1 cellular context compared by ENCODE assay signal in genomic region chr1:153962088-153963029, GRCh38.
TF ChIP-seq lines count a peak whose summit lies in the region.

No MANE protein-coding gene starts in this region.

TF ChIP-seq in K562, 482 proteins besides CTCF, POLR2A, EP300 and RAD21:
- TF ChIP-seq FOSL1 (tag; conservative IDR thresholded peaks at IDR 0.05): peak; percentile 88
- TF ChIP-seq GATA2 (CRISPR knock-in tag; IDR thresholded peaks at IDR 0.05): no peak
- TF ChIP-seq DLX4 (CRISPR knock-in tag; IDR thresholded peaks at IDR 0.05): no peak
- no peak for TF ChIP-seq HNRNPK (IDR thresholded peaks at IDR 0.05; ENCODE audit: low read depth, low read length, poor library complexity, severe bottlenecking)
- no peak for TF ChIP-seq RBM34 (IDR thresholded peaks at IDR 0.05; ENCODE audit: borderline replicate concordance, insufficient read depth, low read length)
- TF ChIP-seq PURB (CRISPR knock-in tag; IDR thresholded peaks at IDR 0.05; ENCODE audit: low read depth): no peak
- TF ChIP-seq RBM17 (IDR thresholded peaks at IDR 0.05; ENCODE audit: borderline replicate concordance, low read depth, low read length): no peak
- peak; percentile 44; the same call in 1 of the 2 replicates for TF ChIP-seq SMARCA4 (IDR thresholded peaks at IDR 0.05)
- peak; percentile 3 for TF ChIP-seq CCNT2 (IDR thresholded peaks at IDR 0.05; ENCODE audit: borderline replicate concordance, extremely low read depth, insufficient read length, low read depth, low read length)
- TF ChIP-seq NELFE (IDR thresholded peaks at IDR 0.05; ENCODE audit: insufficient read depth, insufficient read length): no peak
- 0 out of 2 replicates have a peak, but pooled peaks have one; percentile 24 for TF ChIP-seq ZNF282 (CRISPR knock-in tag; IDR thresholded peaks at IDR 0.05)
- TF ChIP-seq ZNF143 (CRISPR knock-in tag; IDR thresholded peaks at IDR 0.05): peak; percentile 30; the same call in 1 of the 2 replicates
- TF ChIP-seq ETV5 (CRISPR knock-in tag; IDR thresholded peaks at IDR 0.05; ENCODE audit: low read depth): 0 out of 2 replicates have a peak, but pooled peaks have one; percentile 10
- peak; percentile 40; the same call in 1 of the 2 replicates for TF ChIP-seq USF1 (CRISPR knock-in tag; IDR thresholded peaks at IDR 0.05)
- TF ChIP-seq BHLHE40 (IDR thresholded peaks at IDR 0.05; ENCODE audit: low read length): peak; percentile 73
- 0 out of 2 replicates have a peak, but pooled peaks have one; percentile 34 for TF ChIP-seq ZNF511 (CRISPR knock-in tag; IDR thresholded peaks at IDR 0.05)
- no peak for TF ChIP-seq ZNF780A (CRISPR knock-in tag; IDR thresholded peaks at IDR 0.05)
- TF ChIP-seq JUND (IDR thresholded peaks at IDR 0.05; ENCODE audit: borderline replicate concordance, low read depth, low read length): peak; percentile 81; the same call in 1 of the 2 replicates
- peak; percentile 74; the same call in 1 of the 3 replicates for TF ChIP-seq JUND (tag; IDR thresholded peaks at IDR 0.05; ENCODE audit: borderline replicate concordance, low read depth, low read length)
- no peak for TF ChIP-seq ZNF23 (CRISPR knock-in tag; IDR thresholded peaks at IDR 0.05)
- TF ChIP-seq NR2C2 (CRISPR knock-in tag; IDR thresholded peaks at IDR 0.05): no peak
- TF ChIP-seq NR2C2 (tag; IDR thresholded peaks at IDR 0.05): 0 out of 2 replicates have a peak, but pooled peaks have one; percentile 39
- TF ChIP-seq NR2F6 (CRISPR knock-in tag; IDR thresholded peaks at IDR 0.05): peak; percentile 55; the same call in 1 of the 2 replicates
- TF ChIP-seq FOXK2 (conservative IDR thresholded peaks at IDR 0.05 in 1 of 2, IDR thresholded peaks at IDR 0.05 in 1 of 2; ENCODE audit: low read depth in 2 of 2): no peak
- 0 out of 4 replicates have a peak, but pooled peaks of 1 of the 2 experiments have one; percentile 0 for TF ChIP-seq MAZ (CRISPR knock-in tag; conservative IDR thresholded peaks at IDR 0.05 in 1 of 2, IDR thresholded peaks at IDR 0.05 in 1 of 2)
- TF ChIP-seq ATF3 (IDR thresholded peaks at IDR 0.05): peak; percentile 83
- TF ChIP-seq ATF3 (CRISPR knock-in tag; conservative IDR thresholded peaks at IDR 0.05): no peak
- TF ChIP-seq SREBF2 (CRISPR knock-in tag; IDR thresholded peaks at IDR 0.05): no peak
- peak; percentile 64; the same call in 1 of the 2 replicates for TF ChIP-seq ARID4B (CRISPR knock-in tag; IDR thresholded peaks at IDR 0.05)
- no peak for TF ChIP-seq PRMT5 (CRISPR knock-in tag; IDR thresholded peaks at IDR 0.05)
- 0 out of 2 replicates have a peak, but pooled peaks have one; percentile 20 for TF ChIP-seq MYNN (IDR thresholded peaks at IDR 0.05)
- no peak for TF ChIP-seq MYNN (CRISPR knock-in tag; IDR thresholded peaks at IDR 0.05)
